In the genomic region with DNA sequence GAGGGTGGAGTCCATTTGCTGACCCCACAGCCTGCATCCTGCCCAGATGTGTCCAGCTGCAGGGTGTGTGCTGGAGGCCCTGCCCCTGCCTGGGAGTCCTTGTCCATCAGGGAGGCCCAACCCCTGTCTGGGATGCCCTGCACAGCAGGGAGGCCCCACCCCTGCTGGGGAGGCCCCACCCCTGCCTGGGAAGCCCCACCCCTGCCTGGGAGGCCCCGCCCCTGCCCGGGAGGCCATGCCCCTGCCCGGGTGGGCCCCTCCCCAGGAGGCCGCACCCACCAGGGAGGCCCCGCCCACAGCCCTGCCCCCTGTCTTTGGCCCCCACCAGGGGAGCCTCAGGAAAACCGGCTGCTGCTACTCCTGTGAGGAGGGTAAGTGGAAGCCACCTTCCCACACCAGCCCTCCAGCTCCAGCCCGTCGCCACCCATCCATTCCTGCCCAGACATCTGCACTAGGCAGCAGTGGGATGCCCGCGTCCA, we compare ENCODE assay signal across 10 cellular contexts. TPM values are rescaled to one million over a fixed set of nuclear protein-coding genes. Genes with fewer than 3 reads are reported as not detected.
DNase-seq lines count a peak whose midpoint lies in the region; ATAC-seq and TF ChIP-seq lines count a peak whose summit lies in the region.
"Had no signal": no experiment of that assay in that cellular context is flagged by ENCODE, and none has a peak within 500 bp of the region (broad histone marks: within the 10 kb centered on the region; RNA-seq: fewer than 3 reads in every experiment).

No MANE protein-coding gene starts in this region.

- no peaks in the 10 kb centered on the region for H3K27me3 Mint-ChIP-seq in activated CD8-positive, alpha-beta T cell treated with anti-CD3 and anti-CD28 coated beads, Interleukin-2, amount 10 ng/mL, durations not matched to agents 7 days and 5 days (ENCODE audit: low read depth)
- H3K27me3 Mint-ChIP-seq in immature natural killer cell (ENCODE audit: low read depth in 3 of 3) (no peaks in the 10 kb centered on the region), HFFc6 (ENCODE audit: insufficient read depth) (no peaks in the 10 kb centered on the region; the same call in 1 of the 2 replicates)
- H3K27me3 Mint-ChIP-seq: CD4-positive, alpha-beta memory T cell had no signal

- no peak overlapping the region for H3K27ac Mint-ChIP-seq in activated CD8-positive, alpha-beta T cell treated with anti-CD3 and anti-CD28 coated beads, Interleukin-2, amount 10 ng/mL, durations not matched to agents 7 days and 5 days
- H3K27ac Mint-ChIP-seq in immature natural killer cell (no peak overlapping the region), HFFc6 (no peak overlapping the region)
- H3K27ac Mint-ChIP-seq: CD4-positive, alpha-beta memory T cell had no signal

- POLR2A ChIA-PET in activated CD8-positive, alpha-beta T cell treated with anti-CD3 and anti-CD28 coated beads, Interleukin-2, amount 10 ng/mL, durations not matched to agents 7 days and 5 days (lab: Charles Lee), result no interaction called here

- ATAC-seq in activated CD8-positive, alpha-beta T cell treated with anti-CD3 and anti-CD28 coated beads, Interleukin-2, amount 10 ng/mL, durations not matched to agents 7 days and 5 days, result peak; percentile 43
- no peak for ATAC-seq in HG02973 (IDR thresholded peaks at IDR 0.05; ENCODE audit: unreplicated experiment)

- H3K36me3 Mint-ChIP-seq in activated CD8-positive, alpha-beta T cell treated with anti-CD3 and anti-CD28 coated beads, Interleukin-2, amount 10 ng/mL, durations not matched to agents 7 days and 5 days (ENCODE audit: low read depth), result peaks cover 6% of the 10 kb centered on the region
- H3K36me3 Mint-ChIP-seq in immature natural killer cell (no peaks in the 10 kb centered on the region), HFFc6 (ENCODE audit: low read depth) (peaks cover 5% of the 10 kb centered on the region)
- H3K36me3 Mint-ChIP-seq: CD4-positive, alpha-beta memory T cell had no signal

- peak; percentile 23 for DNase-seq in A172 (ENCODE audit: low spot score)
- DNase-seq in HUDEP-2 (lab: John Stamatoyannopoulos, UW; ENCODE audit: unreplicated experiment in 76 of 76), result peak in 68 of 76 experiments; percentile 2 to 85 (median 56)
- DNase-seq in activated CD8-positive, alpha-beta T cell treated with anti-CD3 and anti-CD28 coated beads, Interleukin-2, amount 10 ng/mL, durations not matched to agents 7 days and 5 days, result peak; percentile 37
- peak in 2 of 3 donors; percentile 20 to 26 for DNase-seq in immature natural killer cell
- DNase-seq in T-helper 9 cell, result no peak
- no peak for DNase-seq in activated gamma-delta T cell treated with Interleukin-2 at 50 U/mL for 16 hours
- DNase-seq in HFFc6, result no peak

- CTCF ChIA-PET in activated CD8-positive, alpha-beta T cell treated with anti-CD3 and anti-CD28 coated beads, Interleukin-2, amount 10 ng/mL, durations not matched to agents 7 days and 5 days (lab: Charles Lee), result no interaction called here

- H3K4me1 Mint-ChIP-seq in activated CD8-positive, alpha-beta T cell treated with anti-CD3 and anti-CD28 coated beads, Interleukin-2, amount 10 ng/mL, durations not matched to agents 7 days and 5 days (ENCODE audit: low read depth), result peaks cover 16% of the 10 kb centered on the region
- H3K4me1 Mint-ChIP-seq in immature natural killer cell (peaks cover 17 to 21% of the 10 kb centered on the region in 2 donors), HFFc6 (ENCODE audit: low read depth) (peaks cover 9% of the 10 kb centered on the region)

- H3K4me3 Mint-ChIP-seq in activated CD8-positive, alpha-beta T cell treated with anti-CD3 and anti-CD28 coated beads, Interleukin-2, amount 10 ng/mL, durations not matched to agents 7 days and 5 days, result no peak overlapping the region
- H3K4me3 Mint-ChIP-seq in immature natural killer cell, result no peak overlapping the region
- H3K4me3 Mint-ChIP-seq in HFFc6, result no peak overlapping the region

- TF ChIP-seq CTCF in HFFc6 (IDR thresholded peaks at IDR 0.05), result no peak

- peaks cover 3% of the 10 kb centered on the region for H3K9me3 Mint-ChIP-seq in activated CD8-positive, alpha-beta T cell treated with anti-CD3 and anti-CD28 coated beads, Interleukin-2, amount 10 ng/mL, durations not matched to agents 7 days and 5 days (ENCODE audit: insufficient read depth)
- H3K9me3 Mint-ChIP-seq in immature natural killer cell, result no peaks in the 10 kb centered on the region
- no peaks in the 10 kb centered on the region; the same call in 1 of the 2 replicates for H3K9me3 Mint-ChIP-seq in HFFc6

RNA-seq across cellular contexts. Expression of gene MUC5B, which starts 37.2 kb away (rescaled TPM):
- total RNA-seq in A172 (2014; rRNA removed; shearing (Covaris generic)), result not detected in 2 replicates
- not detected for total RNA-seq in activated CD8-positive, alpha-beta T cell treated with anti-CD3 and anti-CD28 coated beads, Interleukin-2, amount 10 ng/mL, durations not matched to agents 7 days and 5 days
- not detected for polyA plus RNA-seq in immature natural killer cell
- total RNA-seq in HFFc6 (2021; fragmentation: NEBNext Ultra II Directional; extraction: Animal tissue kit (Norgen Biotek cat#: 25700)), result not detected
- total RNA-seq: CD4-positive, alpha-beta memory T cell; endothelial cell of umbilical vein had no signal
- polyA plus RNA-seq: CD4-positive, alpha-beta memory T cell; endothelial cell of umbilical vein had no signal

RNA-seq across cellular contexts. Expression of gene TOLLIP, which starts 49.4 kb away (rescaled TPM):
- 24.4 and 26.6 TPM in 2 replicates for total RNA-seq in A172 (2014; rRNA removed; shearing (Covaris generic))
- total RNA-seq in activated CD8-positive, alpha-beta T cell treated with anti-CD3 and anti-CD28 coated beads, Interleukin-2, amount 10 ng/mL, durations not matched to agents 7 days and 5 days, result 10 to 100 TPM; 27.1 to 34.3 TPM
- 10 to 100 TPM; 40.5 to 47.8 (median 42.2) TPM for polyA plus RNA-seq in immature natural killer cell
- total RNA-seq in HFFc6 (2021; fragmentation: NEBNext Ultra II Directional; extraction: Animal tissue kit (Norgen Biotek cat#: 25700)), result 10 to 100 TPM; 41.4 to 53.6 (median 49.0) TPM

Comparison
In these comparisons a context has a peak if more than half of its experiments do, and no peak if none do; other contexts are left out.
1. DNase-seq: peak in A172 (single experiment), HUDEP-2 (68 of 76), activated CD8-positive, alpha-beta T cell treated with anti-CD3 and anti-CD28 coated beads, Interleukin-2, amount 10 ng/mL, durations not matched to agents 7 days and 5 days (single experiment) and immature natural killer cell (2 of 3); none in T-helper 9 cell (single experiment), activated gamma-delta T cell treated with Interleukin-2 at 50 U/mL for 16 hours (single experiment) and HFFc6 (single experiment).